ENCODE assay signal across 4 cellular contexts in the genomic region with DNA sequence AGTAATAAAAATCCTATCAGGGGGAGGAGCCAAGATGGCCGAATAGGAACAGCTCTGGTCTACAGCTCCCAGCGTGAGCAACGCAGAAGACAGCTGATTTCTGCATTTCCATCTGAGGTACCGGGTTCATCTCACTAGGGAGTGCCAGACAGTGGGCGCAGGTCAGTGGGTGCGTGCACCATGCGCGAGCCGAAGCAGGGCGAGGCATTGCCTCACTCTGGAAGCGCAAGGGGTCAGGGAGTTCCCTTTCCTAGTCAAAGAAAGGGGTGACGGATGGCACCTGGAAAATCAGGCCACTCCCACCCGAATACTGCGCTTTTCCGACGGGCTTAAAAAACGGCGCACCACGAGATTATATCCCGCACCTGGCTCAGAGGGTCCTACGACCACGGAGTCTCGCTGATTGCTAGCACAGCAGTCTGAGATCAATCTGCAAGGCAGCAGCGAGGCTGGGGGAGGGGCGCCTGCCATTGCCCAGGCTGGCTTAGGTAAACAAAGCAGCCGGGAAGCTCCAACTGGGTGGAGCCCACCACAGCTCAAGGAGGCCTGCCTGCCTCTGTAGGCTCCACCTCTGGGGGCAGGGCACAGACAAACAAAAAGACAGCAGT. TPM values are rescaled to one million over a fixed set of nuclear protein-coding genes. Genes with fewer than 3 reads are reported as not detected.
"Had no signal": no experiment of that assay in that cellular context is flagged by ENCODE, and none has a peak within 500 bp of the region (broad histone marks: within the 10 kb centered on the region; RNA-seq: fewer than 3 reads in every experiment).

No MANE protein-coding gene starts in this region.

RNA-seq across cellular contexts. Expression of a gene that starts 33.8 kb away (rescaled TPM):
- total RNA-seq: PC-3, SK-MEL-5 had no signal

RNA-seq across cellular contexts. Expression of a gene that starts 57.6 kb away (rescaled TPM):
- total RNA-seq: Right ventricle myocardium inferior, SJCRH30, SK-MEL-5 had no signal
